ENCODE assay signal across 20 cellular contexts in the genomic region with DNA sequence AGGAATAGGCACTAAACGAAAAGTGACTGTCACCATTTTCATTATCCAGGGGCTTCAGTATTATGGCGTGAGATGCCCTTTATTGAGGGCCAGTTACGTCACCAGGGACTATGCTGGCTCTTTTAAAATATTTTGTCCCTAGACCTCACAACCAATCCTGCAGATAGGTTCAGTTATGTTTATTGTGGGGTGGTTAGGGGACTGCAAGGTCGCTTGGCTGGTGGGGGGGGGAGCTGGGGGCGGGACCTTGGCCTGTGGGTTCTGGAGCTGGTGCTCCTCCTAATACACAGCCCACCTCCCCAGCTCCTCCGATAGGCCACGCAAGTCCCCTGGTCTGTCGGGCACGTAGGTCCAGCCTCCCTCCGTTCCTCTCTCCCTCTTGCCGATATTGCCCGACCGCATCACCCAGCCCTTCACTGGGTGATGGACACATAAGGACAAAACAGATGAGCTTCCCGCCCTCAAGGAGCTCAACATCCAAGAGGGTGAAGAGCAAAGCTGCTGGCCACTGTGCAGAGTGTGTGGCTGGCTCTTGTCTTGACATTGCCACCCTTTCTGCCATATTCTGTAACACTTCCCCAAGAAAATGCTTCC.
"Had no signal": no experiment of that assay in that cellular context is flagged by ENCODE, and none has a peak within 500 bp of the region (broad histone marks: within the 10 kb centered on the region; RNA-seq: fewer than 3 reads in every experiment).

No MANE protein-coding gene starts in this region.

- H3K36me3 ChIP-seq: colonic mucosa, prostate gland, SJCRH30, tibial artery had no signal

- FAIRE-seq: endothelial cell of umbilical vein had no signal

- H3K4me1 Mint-ChIP-seq: activated CD8-positive, alpha-beta memory T cell treated with anti-CD3 and anti-CD28 coated beads, Interleukin-2, amount 10 ng/mL, durations not matched to agents 7 days and 5 days; activated naive CD8-positive, alpha-beta T cell treated with anti-CD3 and anti-CD28 coated beads for 36 hours; nephron; stimulated activated effector memory CD8-positive, alpha-beta T cell treated with anti-CD3 and anti-CD28 coated beads, Interleukin-12 subunit alpha, Interleukin-12 subunit beta, amount 100 ng/mL, for 72 hours had no signal

- H3K36me3 Mint-ChIP-seq: activated CD8-positive, alpha-beta memory T cell treated with anti-CD3 and anti-CD28 coated beads, Interleukin-2, amount 10 ng/mL, durations not matched to agents 7 days and 5 days; activated naive CD8-positive, alpha-beta T cell treated with anti-CD3 and anti-CD28 coated beads for 36 hours; stimulated activated effector memory CD8-positive, alpha-beta T cell treated with anti-CD3 and anti-CD28 coated beads, Interleukin-12 subunit alpha, Interleukin-12 subunit beta, amount 100 ng/mL, for 72 hours had no signal

- H3K4me3 ChIP-seq: body of pancreas, colonic mucosa, prostate gland, SJCRH30, tibial artery had no signal

- H3K9me3 ChIP-seq: body of pancreas, colonic mucosa, prostate gland, SJCRH30, tibial artery had no signal

- H3K27me3 ChIP-seq: body of pancreas, colonic mucosa, SJCRH30 had no signal

- H3K27ac Mint-ChIP-seq: activated CD8-positive, alpha-beta memory T cell treated with anti-CD3 and anti-CD28 coated beads, Interleukin-2, amount 10 ng/mL, durations not matched to agents 7 days and 5 days; activated naive CD8-positive, alpha-beta T cell treated with anti-CD3 and anti-CD28 coated beads for 36 hours; stimulated activated effector memory CD8-positive, alpha-beta T cell treated with anti-CD3 and anti-CD28 coated beads, Interleukin-12 subunit alpha, Interleukin-12 subunit beta, amount 100 ng/mL, for 72 hours had no signal

- ATAC-seq: activated CD4-positive, CD25-positive, alpha-beta regulatory T cell treated with anti-CD3 and anti-CD28 coated beads, Interleukin-2, amount 50 U/mL, for 24 hours; activated CD8-positive, alpha-beta memory T cell treated with anti-CD3 and anti-CD28 coated beads, Interleukin-2, amount 10 ng/mL, durations not matched to agents 7 days and 5 days; activated T-cell treated with anti-CD3 and anti-CD28 coated beads, Interleukin-2, amount 50 U/mL, for 4 hours; body of pancreas had no signal

- DNase-seq: activated CD4-positive, alpha-beta T cell treated with anti-CD3 and anti-CD28 coated beads, Interleukin-2, amount 50 U/mL, for 1 hour; activated CD8-positive, alpha-beta memory T cell treated with anti-CD3 and anti-CD28 coated beads, Interleukin-2, amount 10 ng/mL, durations not matched to agents 7 days and 5 days; activated gamma-delta T cell treated with Interleukin-2 at 50 U/mL for 16 hours; activated naive CD8-positive, alpha-beta T cell treated with anti-CD3 and anti-CD28 coated beads for 36 hours; activated T-cell treated with anti-CD3 and anti-CD28 coated beads, Interleukin-2, amount 50 U/mL, for 4 hours; amygdala; body of pancreas; caudate nucleus; effector CD4-positive, alpha-beta T cell; foreskin fibroblast; hippocampal formation; occipital lobe; SJCRH30 had no signal

- H3K9me3 Mint-ChIP-seq: activated naive CD8-positive, alpha-beta T cell treated with anti-CD3 and anti-CD28 coated beads for 36 hours; activated T-cell treated with anti-CD3 and anti-CD28 coated beads, Interleukin-2, amount 50 U/mL, for 4 hours; stimulated activated effector memory CD8-positive, alpha-beta T cell treated with anti-CD3 and anti-CD28 coated beads, Interleukin-12 subunit alpha, Interleukin-12 subunit beta, amount 100 ng/mL, for 72 hours had no signal

- H3K4me3 Mint-ChIP-seq: activated CD8-positive, alpha-beta memory T cell treated with anti-CD3 and anti-CD28 coated beads, Interleukin-2, amount 10 ng/mL, durations not matched to agents 7 days and 5 days; activated naive CD8-positive, alpha-beta T cell treated with anti-CD3 and anti-CD28 coated beads for 36 hours; activated T-cell treated with anti-CD3 and anti-CD28 coated beads, Interleukin-2, amount 50 U/mL, for 4 hours; nephron; stimulated activated effector memory CD8-positive, alpha-beta T cell treated with anti-CD3 and anti-CD28 coated beads, Interleukin-12 subunit alpha, Interleukin-12 subunit beta, amount 100 ng/mL, for 72 hours had no signal

- H3K27ac ChIP-seq: body of pancreas, colonic mucosa, prostate gland, SJCRH30, tibial artery had no signal

- H3K4me1 ChIP-seq: body of pancreas, colonic mucosa, prostate gland, SJCRH30, tibial artery had no signal
